Comparison of ENCODE assay signal across 9 cellular contexts in the genomic region with DNA sequence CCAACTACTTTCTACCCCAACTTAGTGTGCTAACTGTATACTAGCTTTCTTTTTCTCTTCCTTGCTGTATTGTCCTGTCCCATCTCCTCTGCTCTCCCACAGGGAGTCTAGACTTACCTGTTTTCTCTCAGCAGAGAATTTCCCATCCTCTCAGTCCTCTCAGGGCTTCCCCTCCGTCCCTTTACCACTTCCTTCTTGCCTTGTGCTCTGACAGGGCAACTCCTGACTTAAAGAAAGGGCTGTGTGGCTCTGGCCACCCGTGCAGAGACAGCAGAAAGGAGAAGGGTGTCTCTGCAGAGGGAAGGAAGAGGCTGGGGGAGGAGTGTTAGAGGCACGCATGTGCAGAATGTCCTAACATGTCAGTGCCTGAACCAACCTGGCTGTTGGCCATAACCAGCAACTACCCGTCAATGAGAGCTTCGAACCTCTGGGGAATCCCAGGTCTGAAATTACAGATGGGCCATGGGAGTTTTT. TPM values are rescaled to one million over a fixed set of nuclear protein-coding genes. Genes with fewer than 3 reads are reported as not detected.
DNase-seq lines count a peak whose midpoint lies in the region; ATAC-seq and TF ChIP-seq lines count a peak whose summit lies in the region.
"Had no signal": no experiment of that assay in that cellular context is flagged by ENCODE, and none has a peak within 500 bp of the region (broad histone marks: within the 10 kb centered on the region; RNA-seq: fewer than 3 reads in every experiment).

A gene with protein sequence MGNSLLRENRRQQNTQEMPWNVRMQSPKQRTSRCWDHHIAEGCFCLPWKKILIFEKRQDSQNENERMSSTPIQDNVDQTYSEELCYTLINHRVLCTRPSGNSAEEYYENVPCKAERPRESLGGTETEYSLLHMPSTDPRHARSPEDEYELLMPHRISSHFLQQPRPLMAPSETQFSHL (minus strand): TSS at position 274 of the 474 bp plus-strand sequence. CDS start 128 bp downstream, at position 146.

- peak within 1 kb of the TSS; percentile 80 for H3K4me3 Mint-ChIP-seq in activated naive CD8-positive, alpha-beta T cell treated with anti-CD3 and anti-CD28 coated beads, Interleukin-2, amount 50 U/mL, for 24 hours

- no peaks in the 10 kb centered on the region for H3K36me3 Mint-ChIP-seq in activated naive CD8-positive, alpha-beta T cell treated with anti-CD3 and anti-CD28 coated beads, Interleukin-2, amount 50 U/mL, for 24 hours (ENCODE audit: low read depth)

- no peaks in the 10 kb centered on the region for H3K27me3 Mint-ChIP-seq in activated naive CD8-positive, alpha-beta T cell treated with anti-CD3 and anti-CD28 coated beads, Interleukin-2, amount 50 U/mL, for 24 hours

- 35% methylated on average over 5 of the region's 5 CpGs for WGBS in prostate gland

- ATAC-seq in GM18870 (IDR thresholded peaks at IDR 0.05; ENCODE audit: unreplicated experiment) (peak; percentile 73), HG02981 (IDR thresholded peaks at IDR 0.05; ENCODE audit: unreplicated experiment) (peak; percentile 65)
- ATAC-seq in activated naive CD8-positive, alpha-beta T cell treated with anti-CD3 and anti-CD28 coated beads, Interleukin-2, amount 50 U/mL, for 24 hours = peak; percentile 81

- H3K4me1 Mint-ChIP-seq in activated naive CD8-positive, alpha-beta T cell treated with anti-CD3 and anti-CD28 coated beads, Interleukin-2, amount 50 U/mL, for 24 hours = peaks cover 89% of the 10 kb centered on the region

- no peak for TF ChIP-seq CTCF in prostate gland (IDR thresholded peaks at IDR 0.05)

- peak within 1 kb of the TSS; percentile 85 for H3K27ac Mint-ChIP-seq in activated naive CD8-positive, alpha-beta T cell treated with anti-CD3 and anti-CD28 coated beads, Interleukin-2, amount 50 U/mL, for 24 hours

- H3K36me3 ChIP-seq in prostate gland = no peaks in the 10 kb centered on the region

- no peaks in the 10 kb centered on the region for H3K4me1 ChIP-seq in prostate gland (replicated peaks)
- H3K4me1 ChIP-seq: SJSA1 had no signal

- no peaks in the 10 kb centered on the region for H3K27me3 ChIP-seq in prostate gland (replicated peaks; ENCODE audit: insufficient read depth)
- H3K27me3 ChIP-seq: SJSA1 had no signal

- no peaks in the 10 kb centered on the region for H3K9me3 Mint-ChIP-seq in activated naive CD8-positive, alpha-beta T cell treated with anti-CD3 and anti-CD28 coated beads, Interleukin-2, amount 50 U/mL, for 24 hours

- peak; percentile 78 for TF ChIP-seq POLR2A in Raji (IDR thresholded peaks at IDR 0.05; ENCODE audit: insufficient read depth, low read depth, low read length)
- no peak for TF ChIP-seq POLR2A in prostate gland (IDR thresholded peaks at IDR 0.05)

- no peaks in the 10 kb centered on the region for H3K9me3 ChIP-seq in prostate gland
- H3K9me3 ChIP-seq: SJSA1 had no signal

- H3K27ac ChIP-seq in prostate gland = no peak within 1 kb of the TSS
- H3K27ac ChIP-seq: SJSA1 had no signal

- peak; percentile 63 for DNase-seq in activated naive CD8-positive, alpha-beta T cell treated with anti-CD3 and anti-CD28 coated beads, Interleukin-2, amount 50 U/mL, for 24 hours
- peak; percentile 31 for DNase-seq in prostate gland (ENCODE audit: low spot score)
- no peak for DNase-seq in NCI-H1694 treated with DMSO at 0.1 percent for 48 hours (lab: John Stamatoyannopoulos, UW)
- DNase-seq in D341Med (ENCODE audit: low spot score) = no peak
- DNase-seq in cerebellum (ENCODE audit: low spot score) = no peak

- intact Hi-C loops in prostate gland (cut with DNase I) = no loop called here

- H3K4me3 ChIP-seq in prostate gland = no peak within 1 kb of the TSS
- H3K4me3 ChIP-seq: SJSA1 had no signal

RNA-seq across cellular contexts. Expression of the gene that starts here (rescaled TPM):
- 1 to 10 TPM in 1 of 2 donors, not detected in 1; 1.4 TPM for total RNA-seq in prostate gland
- 0.27 TPM for total RNA-seq in cerebellum
- total RNA-seq: SJSA1 had no signal

Comparison
In these comparisons a context has a peak if more than half of its experiments do, and no peak if none do; other contexts are left out.
1. DNase-seq: peak in activated naive CD8-positive, alpha-beta T cell treated with anti-CD3 and anti-CD28 coated beads, Interleukin-2, amount 50 U/mL, for 24 hours (single experiment) and prostate gland (single experiment); none in NCI-H1694 treated with DMSO at 0.1 percent for 48 hours (single experiment), D341Med (single experiment) and cerebellum (single experiment).
2. Peak in every context shown above with its lines, with median percentiles within 50 percentile points of each other: ATAC-seq.